ENCODE assay signal across 1 cellular context in genomic region chr1:154969246-154969645, GRCh38.
TF ChIP-seq lines count a peak whose summit lies in the region.

No MANE protein-coding gene starts in this region.

TF ChIP-seq in IMR-90, 13 proteins besides CTCF, POLR2A, EP300 and RAD21 (continued from another document):
- TF ChIP-seq FOS (IDR thresholded peaks at IDR 0.05; ENCODE audit: low read depth, low read length) (no peak), BHLHE40 (IDR thresholded peaks at IDR 0.05; ENCODE audit: low read depth, low read length) (no peak), MAZ (IDR thresholded peaks at IDR 0.05; ENCODE audit: borderline replicate concordance, low read depth, low read length) (no peak), CEBPB (IDR thresholded peaks at IDR 0.05; ENCODE audit: low read depth, low read length) (no peak), USF2 (IDR thresholded peaks at IDR 0.05; ENCODE audit: low read depth, low read length) (no peak)
